ENCODE assay signal across 8 cellular contexts in the genomic region with DNA sequence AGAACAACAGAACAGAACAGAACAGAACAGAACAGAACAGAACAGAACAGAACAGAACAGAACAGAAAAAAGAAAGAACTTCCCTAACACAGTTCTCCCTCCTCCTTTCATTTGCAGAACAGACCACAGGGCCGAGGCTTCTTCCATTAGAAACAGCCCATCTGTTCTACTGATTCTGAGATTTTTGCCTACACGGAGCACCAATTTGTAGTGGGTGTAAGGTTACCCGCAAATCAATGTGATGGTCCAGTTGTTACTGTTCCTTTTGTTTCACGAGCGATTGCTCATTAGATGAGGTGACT. TPM values are rescaled to one million over a fixed set of nuclear protein-coding genes. Genes with fewer than 3 reads are reported as not detected.
DNase-seq lines count a peak whose midpoint lies in the region; TF ChIP-seq lines count a peak whose summit lies in the region.

No MANE protein-coding gene starts in this region.

- peak overlapping the region; percentile 65 for H3K4me3 ChIP-seq in mononuclear cell (ENCODE audit: low read length)

- H3K27me3 ChIP-seq in mononuclear cell (ENCODE audit: insufficient read depth, low read length): no peaks in the 10 kb centered on the region

- peak overlapping the region; percentile 80 to 94 (median 92) for H3K27ac Mint-ChIP-seq in IgD-negative memory B cell
- H3K27ac Mint-ChIP-seq in chondrocyte (ENCODE audit: unreplicated experiment): no peak overlapping the region

- TF ChIP-seq CTCF in 22Rv1 (IDR thresholded peaks at IDR 0.05): no peak
- TF ChIP-seq CTCF in chondrocyte (IDR thresholded peaks at IDR 0.05): no peak

- H3K36me3 Mint-ChIP-seq in IgD-negative memory B cell (peaks cover 8% of the 10 kb centered on the region), chondrocyte (ENCODE audit: low read depth) (no peaks in the 10 kb centered on the region)

- H3K27me3 Mint-ChIP-seq in IgD-negative memory B cell: no peaks in the 10 kb centered on the region
- H3K27me3 Mint-ChIP-seq in chondrocyte (ENCODE audit: low read depth): no peaks in the 10 kb centered on the region

- H3K4me3 Mint-ChIP-seq in IgD-negative memory B cell: peak overlapping the region; percentile 81 to 95 (median 92)
- H3K4me3 Mint-ChIP-seq in chondrocyte (ENCODE audit: unreplicated experiment): peak overlapping the region; percentile 68

- no peaks in the 10 kb centered on the region for H3K9me3 Mint-ChIP-seq in IgD-negative memory B cell
- H3K9me3 Mint-ChIP-seq in chondrocyte (ENCODE audit: low read depth): no peaks in the 10 kb centered on the region

- peak overlapping the region; percentile 65 for H3K27ac ChIP-seq in 22Rv1

- DNase-seq in chondrocyte (ENCODE audit: low spot score): no peak
- no peak for DNase-seq in NCI-H2081 treated with DMSO at 0.1 percent for 48 hours (lab: John Stamatoyannopoulos, UW)
- no peak for DNase-seq in DMS53 treated with DMSO at 0.1 percent for 48 hours (lab: John Stamatoyannopoulos, UW; ENCODE audit: unreplicated experiment)
- no peak for DNase-seq in iPS-NIHi11 (ENCODE audit: low spot score)
- no peak for DNase-seq in putamen (ENCODE audit: low spot score)

- H3K4me1 ChIP-seq in mononuclear cell (ENCODE audit: insufficient read depth, low read length): peaks cover 40% of the 10 kb centered on the region

- H3K9me3 ChIP-seq in mononuclear cell (ENCODE audit: low read depth, low read length): no peaks in the 10 kb centered on the region

- H3K4me1 Mint-ChIP-seq in IgD-negative memory B cell (peaks cover 41 to 44% (median 43%) of the 10 kb centered on the region in 3 donors), chondrocyte (ENCODE audit: low read depth) (peaks cover 23% of the 10 kb centered on the region)

RNA-seq across cellular contexts. Expression of a gene that starts 0.7 kb away (rescaled TPM):
- polyA plus RNA-seq in IgD-negative memory B cell: 2.7 TPM
- total RNA-seq in chondrocyte: 3.9 to 6.5 TPM (median 6.3 TPM) in 3 replicates
- total RNA-seq in mononuclear cell: 42.0 TPM
